7 cellular contexts compared by ENCODE assay signal in genomic region chr4:40196724-40197281, GRCh38. TPM values are rescaled to one million over a fixed set of nuclear protein-coding genes. Genes with fewer than 3 reads are reported as not detected.
DNase-seq lines count a peak whose midpoint lies in the region; ATAC-seq and TF ChIP-seq lines count a peak whose summit lies in the region.

A gene with protein sequence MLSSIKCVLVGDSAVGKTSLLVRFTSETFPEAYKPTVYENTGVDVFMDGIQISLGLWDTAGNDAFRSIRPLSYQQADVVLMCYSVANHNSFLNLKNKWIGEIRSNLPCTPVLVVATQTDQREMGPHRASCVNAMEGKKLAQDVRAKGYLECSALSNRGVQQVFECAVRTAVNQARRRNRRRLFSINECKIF (plus strand): TSS chr4:40197031. CDS start chr4:40243387, 46,356 bp downstream.

- H3K9me3 ChIP-seq in effector memory CD4-positive, alpha-beta T cell (ENCODE audit: control insufficient read depth, low read length): no peaks in the 10 kb centered on the region
- H3K9me3 ChIP-seq in aorta (ENCODE audit: control insufficient read depth, low read length): no peaks in the 10 kb centered on the region

- H3K4me3 Mint-ChIP-seq in activated B cell treated with CpG ODN at 0.5 μM for 24 hours: peak within 1 kb of the TSS; percentile 97

- no peaks in the 10 kb centered on the region for H3K27me3 Mint-ChIP-seq in activated B cell treated with CpG ODN at 0.5 μM for 24 hours

- CTCF ChIA-PET in activated B cell treated with CpG ODN at 0.5 μM for 24 hours (lab: Charles Lee): interaction anchor here (0.6 to 4.0 kb wide), 7 partner anchors 12 to 140 kb away, joined by 3 to 25 read pairs (median 6); partner anchors contain the start of gene N4BP2

- POLR2A ChIA-PET in activated B cell treated with CpG ODN at 0.5 μM for 24 hours (lab: Charles Lee): interaction anchor here (0.6 to 7.9 kb wide), 24 partner anchors 10 to 604 kb away, joined by 3 to 457 read pairs (median 8); partner anchors contain the start of gene N4BP2

- peaks cover 50% of the 10 kb centered on the region for H3K36me3 Mint-ChIP-seq in activated B cell treated with CpG ODN at 0.5 μM for 24 hours (ENCODE audit: low read depth)

- peak; percentile 20 for ATAC-seq in HG03159 (IDR thresholded peaks at IDR 0.05; ENCODE audit: unreplicated experiment)
- ATAC-seq in activated B cell treated with CpG ODN at 0.5 μM for 24 hours (ENCODE audit: low read depth): peak; percentile 54
- no peak for ATAC-seq in HG02623 (IDR thresholded peaks at IDR 0.05; ENCODE audit: unreplicated experiment)
- ATAC-seq in aorta (ENCODE audit: low FRiP score): no peak

- peak within 1 kb of the TSS; percentile 95 for H3K27ac Mint-ChIP-seq in activated B cell treated with CpG ODN at 0.5 μM for 24 hours

- no peaks in the 10 kb centered on the region for H3K36me3 ChIP-seq in effector memory CD4-positive, alpha-beta T cell (ENCODE audit: control insufficient read depth, insufficient read depth, low read length)
- no peaks in the 10 kb centered on the region for H3K36me3 ChIP-seq in aorta (ENCODE audit: control insufficient read depth in 1 of 2, insufficient read depth in 2 of 2, low read length in 1 of 2)

- TF ChIP-seq CTCF in activated B cell treated with CpG ODN at 0.5 μM for 24 hours (IDR thresholded peaks at IDR 0.05): no peak

- H3K9me3 Mint-ChIP-seq in activated B cell treated with CpG ODN at 0.5 μM for 24 hours: no peaks in the 10 kb centered on the region

- WGBS in aorta, 2 donors: 35% methylated on average over 14 of the region's 14 CpGs

- peak; percentile 55 for DNase-seq in activated B cell treated with CpG ODN at 0.5 μM for 24 hours
- DNase-seq in effector memory CD4-positive, alpha-beta T cell: peak; percentile 63 to 72 (median 70)
- DNase-seq in stimulated activated CD8-positive, alpha-beta memory T cell treated with anti-CD3 and anti-CD28 coated beads, Interleukin-12 subunit alpha, Interleukin-12 subunit beta, amount 100 ng/mL, for 1 hour (ENCODE audit: low read depth): peak; percentile 64
- no peak for DNase-seq in NCI-H2081 treated with DMSO at 0.1 percent for 48 hours (lab: John Stamatoyannopoulos, UW)
- no peak for DNase-seq in aorta

- intact Hi-C loops in activated B cell treated with CpG ODN at 0.5 μM for 24 hours (cut with micrococcal nuclease): loop anchor here (1.0 to 10.0 kb wide), 12 partner anchors 8 to 1530 kb away; partner anchors contain the start of genes N4BP2, SMIM14, TLR1 and TMEM156
- intact Hi-C loops in aorta (cut with DNase I): no loop called here

- peaks cover 33% of the 10 kb centered on the region for H3K4me1 ChIP-seq in effector memory CD4-positive, alpha-beta T cell (ENCODE audit: control insufficient read depth, insufficient read depth, low read length, poor library complexity, severe bottlenecking)
- no peaks in the 10 kb centered on the region for H3K4me1 ChIP-seq in aorta (ENCODE audit: control insufficient read depth in 1 of 2, insufficient read depth in 2 of 2, low read length in 2 of 2)

- peaks cover 68% of the 10 kb centered on the region for H3K4me1 Mint-ChIP-seq in activated B cell treated with CpG ODN at 0.5 μM for 24 hours

- peak within 1 kb of the TSS; percentile 87 for H3K4me3 ChIP-seq in effector memory CD4-positive, alpha-beta T cell (ENCODE audit: insufficient read depth, low read depth, low read length, poor library complexity, severe bottlenecking)
- H3K4me3 ChIP-seq in aorta (ENCODE audit: low read length in 2 of 2): no peak within 1 kb of the TSS

- H3K27ac ChIP-seq in effector memory CD4-positive, alpha-beta T cell (ENCODE audit: insufficient read depth, low read length, poor library complexity, severe bottlenecking): peak within 1 kb of the TSS; percentile 100
- H3K27ac ChIP-seq in aorta (ENCODE audit: low read depth in 1 of 2, low read length in 2 of 2): no peak within 1 kb of the TSS

- H3K27me3 ChIP-seq in effector memory CD4-positive, alpha-beta T cell (replicated peaks; ENCODE audit: control insufficient read depth, insufficient read depth, low read length, poor library complexity, severe bottlenecking): no peaks in the 10 kb centered on the region
- H3K27me3 ChIP-seq in aorta (ENCODE audit: control insufficient read depth in 1 of 2, insufficient read depth in 2 of 2, low read length in 1 of 2): no peaks in the 10 kb centered on the region

RNA-seq across cellular contexts. Expression of the gene that starts here (rescaled TPM):
- total RNA-seq in activated B cell treated with CpG ODN at 0.5 μM for 24 hours (174 and 183 TPM in 2 replicates), aorta (1 to 10 TPM; 3.3 to 4.1 TPM)
- 1 to 10 TPM in 1 of 2 donors, under 1 TPM in 1; 0.74 to 3.3 TPM for polyA plus RNA-seq in aorta

Comparison
In these comparisons a context has a peak if more than half of its experiments do, and no peak if none do; other contexts are left out.
1. RNA of the gene that starts here (total RNA-seq): 174 to 183 TPM in activated B cell treated with CpG ODN at 0.5 μM for 24 hours; 3.3 to 4.1 TPM in aorta; every median in the first group is over 10 times any median in the second.
2. ATAC-seq: peak in HG03159 (single experiment) and activated B cell treated with CpG ODN at 0.5 μM for 24 hours (single experiment); none in HG02623 (single experiment) and aorta (single experiment).
3. DNase-seq: peak in activated B cell treated with CpG ODN at 0.5 μM for 24 hours (single experiment), effector memory CD4-positive, alpha-beta T cell (3 of 3) and stimulated activated CD8-positive, alpha-beta memory T cell treated with anti-CD3 and anti-CD28 coated beads, Interleukin-12 subunit alpha, Interleukin-12 subunit beta, amount 100 ng/mL, for 1 hour (single experiment); none in NCI-H2081 treated with DMSO at 0.1 percent for 48 hours (single experiment) and aorta (0 of 2).